Comparison of ENCODE assay signal across 22 cellular contexts in genomic region chr17:48038687-48039086, GRCh38. TPM values are rescaled to one million over a fixed set of nuclear protein-coding genes. Genes with fewer than 3 reads are reported as not detected.
DNase-seq lines count a peak whose midpoint lies in the region; ATAC-seq and TF ChIP-seq lines count a peak whose summit lies in the region.
"Had no signal": no experiment of that assay in that cellular context is flagged by ENCODE, and none has a peak within 500 bp of the region (broad histone marks: within the 10 kb centered on the region; RNA-seq: fewer than 3 reads in every experiment).

No MANE protein-coding gene starts in this region.

- no peak for DNase-seq in activated naive CD4-positive, alpha-beta T cell treated with anti-CD3 and anti-CD28 coated beads, Interleukin-2, amount 50 U/mL, for 72 hours (ENCODE audit: low spot score in 2 of 2)
- DNase-seq in WTC11 (ENCODE audit: low spot score) (no peak), GM03348 (ENCODE audit: low spot score) (no peak), NCI-H1694 treated with DMSO at 0.1 percent for 48 hours (lab: John Stamatoyannopoulos, UW) (no peak)
- no peak for DNase-seq in stimulated activated naive B cell treated with anti-CD40 and anti-IgM and Interleukin-4, amounts not matched to agents 10 μg/mL and 1 μg/mL and 100 μg/mL, for 72 hours
- DNase-seq in activated CD4-positive, alpha-beta T cell treated with anti-CD3 and anti-CD28 coated beads for 36 hours, result no peak
- DNase-seq: ACHN; activated CD8-positive, alpha-beta memory T cell treated with anti-CD3 and anti-CD28 coated beads for 24 hours; amniotic stem cell; left colon; MG63; NCI-H1436 treated with DMSO at 0.1 percent for 48 hours; NCI-H2171; NCI-H526; nucleus accumbens; stimulated activated CD8-positive, alpha-beta memory T cell treated with anti-CD3 and anti-CD28 coated beads, Interleukin-4, amount 100 ng/mL, for 48 hours had no signal

- no peaks in the 10 kb centered on the region for H3K9me3 Mint-ChIP-seq in activated naive CD4-positive, alpha-beta T cell treated with anti-CD3 and anti-CD28 coated beads, Interleukin-2, amount 50 U/mL, for 24 hours
- no peaks in the 10 kb centered on the region for H3K9me3 Mint-ChIP-seq in activated naive CD4-positive, alpha-beta T cell treated with anti-CD3 and anti-CD28 coated beads, Interleukin-2, amount 50 U/mL, for 72 hours
- no peaks in the 10 kb centered on the region for H3K9me3 Mint-ChIP-seq in WTC11
- H3K9me3 Mint-ChIP-seq in stimulated activated naive B cell treated with anti-CD40 and anti-IgM and Interleukin-4, amounts not matched to agents 10 μg/mL and 1 μg/mL and 100 μg/mL, for 72 hours, result no peaks in the 10 kb centered on the region
- H3K9me3 Mint-ChIP-seq in activated CD4-positive, alpha-beta T cell treated with anti-CD3 and anti-CD28 coated beads for 36 hours (ENCODE audit: low read depth), result no peaks in the 10 kb centered on the region

- H3K4me3 Mint-ChIP-seq in activated naive CD4-positive, alpha-beta T cell treated with anti-CD3 and anti-CD28 coated beads, Interleukin-2, amount 50 U/mL, for 24 hours, result peak overlapping the region; percentile 91
- peak overlapping the region; percentile 79 for H3K4me3 Mint-ChIP-seq in WTC11
- H3K4me3 Mint-ChIP-seq in stimulated activated naive B cell treated with anti-CD40 and anti-IgM and Interleukin-4, amounts not matched to agents 10 μg/mL and 1 μg/mL and 100 μg/mL, for 72 hours, result peak overlapping the region; percentile 85 to 92
- no peak overlapping the region for H3K4me3 Mint-ChIP-seq in activated CD4-positive, alpha-beta T cell treated with anti-CD3 and anti-CD28 coated beads for 36 hours

- H3K27ac ChIP-seq in muscle layer of colon (ENCODE audit: low read depth, low read length), result no peak overlapping the region

- H3K27me3 ChIP-seq in muscle layer of colon (ENCODE audit: control insufficient read depth in 1 of 2, insufficient read depth in 2 of 2, low read length in 2 of 2), result no peaks in the 10 kb centered on the region
- H3K27me3 ChIP-seq: MG63 had no signal

- H3K4me1 ChIP-seq in muscle layer of colon (ENCODE audit: insufficient read depth, low read length), result peaks cover 14% of the 10 kb centered on the region

- no peaks in the 10 kb centered on the region for H3K9me3 ChIP-seq in muscle layer of colon (ENCODE audit: low read length)
- H3K9me3 ChIP-seq: MG63, thoracic aorta had no signal

- no peak overlapping the region for H3K27ac Mint-ChIP-seq in activated naive CD4-positive, alpha-beta T cell treated with anti-CD3 and anti-CD28 coated beads, Interleukin-2, amount 50 U/mL, for 24 hours
- H3K27ac Mint-ChIP-seq in activated naive CD4-positive, alpha-beta T cell treated with anti-CD3 and anti-CD28 coated beads, Interleukin-2, amount 50 U/mL, for 72 hours, result no peak overlapping the region
- H3K27ac Mint-ChIP-seq in WTC11, result no peak overlapping the region
- no peak overlapping the region for H3K27ac Mint-ChIP-seq in stimulated activated naive B cell treated with anti-CD40 and anti-IgM and Interleukin-4, amounts not matched to agents 10 μg/mL and 1 μg/mL and 100 μg/mL, for 72 hours
- no peak overlapping the region for H3K27ac Mint-ChIP-seq in activated CD4-positive, alpha-beta T cell treated with anti-CD3 and anti-CD28 coated beads for 36 hours
- H3K27ac Mint-ChIP-seq: CD14-positive monocyte had no signal

- H3K36me3 ChIP-seq in muscle layer of colon (ENCODE audit: insufficient read depth, low read length), result peaks cover under 1% of the 10 kb centered on the region
- H3K36me3 ChIP-seq: thoracic aorta had no signal

- H3K36me3 Mint-ChIP-seq in activated naive CD4-positive, alpha-beta T cell treated with anti-CD3 and anti-CD28 coated beads, Interleukin-2, amount 50 U/mL, for 24 hours, result no peaks in the 10 kb centered on the region
- H3K36me3 Mint-ChIP-seq in activated naive CD4-positive, alpha-beta T cell treated with anti-CD3 and anti-CD28 coated beads, Interleukin-2, amount 50 U/mL, for 72 hours, result peaks cover 0 to 7% of the 10 kb centered on the region in 2 donors
- no peaks in the 10 kb centered on the region for H3K36me3 Mint-ChIP-seq in WTC11
- no peaks in the 10 kb centered on the region for H3K36me3 Mint-ChIP-seq in stimulated activated naive B cell treated with anti-CD40 and anti-IgM and Interleukin-4, amounts not matched to agents 10 μg/mL and 1 μg/mL and 100 μg/mL, for 72 hours
- H3K36me3 Mint-ChIP-seq in activated CD4-positive, alpha-beta T cell treated with anti-CD3 and anti-CD28 coated beads for 36 hours (ENCODE audit: low read depth), result no peaks in the 10 kb centered on the region

- peak overlapping the region; percentile 39 for H3K9ac ChIP-seq in muscle layer of colon (ENCODE audit: low read length)

- peaks cover 7% of the 10 kb centered on the region for H3K4me1 Mint-ChIP-seq in activated naive CD4-positive, alpha-beta T cell treated with anti-CD3 and anti-CD28 coated beads, Interleukin-2, amount 50 U/mL, for 24 hours
- H3K4me1 Mint-ChIP-seq in WTC11, result peaks cover 6% of the 10 kb centered on the region
- peaks cover 13 to 50% of the 10 kb centered on the region in 2 donors for H3K4me1 Mint-ChIP-seq in stimulated activated naive B cell treated with anti-CD40 and anti-IgM and Interleukin-4, amounts not matched to agents 10 μg/mL and 1 μg/mL and 100 μg/mL, for 72 hours
- H3K4me1 Mint-ChIP-seq in activated CD4-positive, alpha-beta T cell treated with anti-CD3 and anti-CD28 coated beads for 36 hours, result peaks cover 9% of the 10 kb centered on the region

- no peak for TF ChIP-seq CTCF in WTC11 (IDR thresholded peaks at IDR 0.05)

- H3K4me3 ChIP-seq in muscle layer of colon (ENCODE audit: low read depth in 1 of 2, low read length in 2 of 2), result no peak overlapping the region

- no peak for ATAC-seq in activated naive CD4-positive, alpha-beta T cell treated with anti-CD3 and anti-CD28 coated beads, Interleukin-2, amount 50 U/mL, for 72 hours
- no peak for ATAC-seq in WTC11
- peak; percentile 40 to 53 for ATAC-seq in stimulated activated naive B cell treated with anti-CD40 and anti-IgM and Interleukin-4, amounts not matched to agents 10 μg/mL and 1 μg/mL and 100 μg/mL, for 72 hours (replicated peaks)
- no peak for ATAC-seq in activated CD4-positive, alpha-beta T cell treated with anti-CD3 and anti-CD28 coated beads for 36 hours
- ATAC-seq: left colon, Right ventricle myocardium inferior had no signal

- CTCF ChIA-PET in WTC11 (lab: Charles Lee), result no interaction called here
- CTCF ChIA-PET in activated CD4-positive, alpha-beta T cell treated with anti-CD3 and anti-CD28 coated beads for 36 hours (lab: Charles Lee), result interaction anchor here (1.2 to 1.7 kb wide), 2 partner anchors 8 to 10 kb away, joined by 4 to 8 read pairs; no protein-coding TSS in a partner anchor

- POLR2A ChIA-PET in WTC11 (lab: Charles Lee), result interaction anchor here (1.5 kb wide), 1 partner anchor 10 kb away, joined by 4 read pairs; the partner anchor contains the start of gene NFE2L1
- POLR2A ChIA-PET in activated CD4-positive, alpha-beta T cell treated with anti-CD3 and anti-CD28 coated beads for 36 hours (lab: Charles Lee), result no interaction called here

- intact Hi-C loops in activated CD4-positive, alpha-beta T cell treated with anti-CD3 and anti-CD28 coated beads for 36 hours (cut with DNase I, micrococcal nuclease), result no loop called here

- H3K27me3 Mint-ChIP-seq in activated naive CD4-positive, alpha-beta T cell treated with anti-CD3 and anti-CD28 coated beads, Interleukin-2, amount 50 U/mL, for 24 hours, result peaks cover 8% of the 10 kb centered on the region
- H3K27me3 Mint-ChIP-seq in WTC11 (ENCODE audit: low read depth), result peaks cover 50% of the 10 kb centered on the region
- peaks cover 7 to 24% of the 10 kb centered on the region in 2 donors for H3K27me3 Mint-ChIP-seq in stimulated activated naive B cell treated with anti-CD40 and anti-IgM and Interleukin-4, amounts not matched to agents 10 μg/mL and 1 μg/mL and 100 μg/mL, for 72 hours
- peaks cover 22% of the 10 kb centered on the region for H3K27me3 Mint-ChIP-seq in activated CD4-positive, alpha-beta T cell treated with anti-CD3 and anti-CD28 coated beads for 36 hours

TF ChIP-seq in WTC11, 78 proteins besides CTCF, POLR2A, EP300 and RAD21 (continues in another document):
- TF ChIP-seq KAT7 (CRISPR knock-in tag; IDR thresholded peaks at IDR 0.05; ENCODE audit: borderline replicate concordance), result no peak
- TF ChIP-seq SMAD4 (CRISPR knock-in tag; IDR thresholded peaks at IDR 0.05), result no peak

RNA-seq across cellular contexts. Expression of gene COPZ2, which starts 1.1 kb away (rescaled TPM):
- 1 to 10 TPM; 1.3 to 3.6 TPM for total RNA-seq in activated naive CD4-positive, alpha-beta T cell treated with anti-CD3 and anti-CD28 coated beads, Interleukin-2, amount 50 U/mL, for 72 hours
- total RNA-seq in WTC11 (2021), result 0.37 to 0.44 TPM in 2 of 3 replicates, not detected in the other
- 1 to 10 TPM; 3.6 to 4.1 TPM for total RNA-seq in activated CD4-positive, alpha-beta T cell treated with anti-CD3 and anti-CD28 coated beads for 36 hours
- total RNA-seq: H1 had no signal

RNA-seq across cellular contexts. Expression of gene NFE2L1, which starts 9.5 kb away (rescaled TPM):
- total RNA-seq in activated naive CD4-positive, alpha-beta T cell treated with anti-CD3 and anti-CD28 coated beads, Interleukin-2, amount 50 U/mL, for 72 hours, result 10 to 100 TPM; 81.9 to 92.5 TPM
- 130 to 149 TPM (median 131 TPM) in 3 replicates for total RNA-seq in WTC11 (2021)
- 100 to 1,000 TPM; 100 to 127 TPM for total RNA-seq in activated CD4-positive, alpha-beta T cell treated with anti-CD3 and anti-CD28 coated beads for 36 hours

Comparison
In these comparisons a context has a peak if more than half of its experiments do, and no peak if none do; other contexts are left out.
1. ATAC-seq: peak in stimulated activated naive B cell treated with anti-CD40 and anti-IgM and Interleukin-4, amounts not matched to agents 10 μg/mL and 1 μg/mL and 100 μg/mL, for 72 hours (2 of 2); none in activated naive CD4-positive, alpha-beta T cell treated with anti-CD3 and anti-CD28 coated beads, Interleukin-2, amount 50 U/mL, for 72 hours (0 of 2), WTC11 (single experiment) and activated CD4-positive, alpha-beta T cell treated with anti-CD3 and anti-CD28 coated beads for 36 hours (single experiment).